In the genomic region with DNA sequence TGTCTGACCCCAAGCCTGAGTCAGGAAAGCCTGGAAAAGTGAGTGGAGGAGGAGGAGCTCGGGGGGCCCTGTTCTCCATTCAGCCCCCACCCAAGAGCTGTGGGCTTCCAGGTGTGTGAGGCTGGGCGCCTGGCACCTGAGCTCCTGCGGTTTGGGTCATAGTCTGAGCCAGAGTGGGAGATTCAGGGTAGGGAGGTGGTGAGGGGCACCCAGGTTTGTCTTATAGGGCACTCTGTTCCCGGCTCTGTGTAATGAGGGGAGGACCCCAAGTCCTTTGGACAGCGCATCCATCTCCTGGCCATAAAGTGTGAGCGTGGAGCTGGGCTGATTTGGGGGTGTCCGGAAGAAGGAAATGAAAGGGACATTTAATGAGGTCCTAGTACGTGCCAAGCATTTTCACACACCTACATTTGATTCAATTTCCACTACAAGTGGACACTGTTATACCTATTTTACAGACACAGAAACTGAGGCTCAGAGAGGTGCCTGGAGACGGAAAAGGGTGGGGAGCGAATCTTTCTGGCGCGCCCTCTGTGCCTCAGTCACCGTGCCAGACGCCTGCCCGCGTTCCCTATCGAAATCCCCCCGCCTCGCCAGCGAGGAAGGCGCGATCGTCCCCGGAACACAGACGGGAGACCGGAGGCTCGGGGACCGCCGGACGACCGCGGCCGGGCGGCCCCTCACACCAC, we compare ENCODE assay signal across 8 cellular contexts. TPM values are rescaled to one million over a fixed set of nuclear protein-coding genes. Genes with fewer than 3 reads are reported as not detected.
DNase-seq lines count a peak whose midpoint lies in the region; ATAC-seq and TF ChIP-seq lines count a peak whose summit lies in the region.

No MANE protein-coding gene starts in this region.

- TF ChIP-seq CTCF in endodermal cell (conservative IDR thresholded peaks at IDR 0.05) (no peak), osteoblast (IDR thresholded peaks at IDR 0.05; ENCODE audit: extremely low read depth, low read depth, low read length) (no peak)

- H3K4me1 ChIP-seq in BLaER1 (peaks cover 34% of the 10 kb centered on the region), NT2/D1 (ENCODE audit: insufficient read depth, insufficient read length) (peaks cover 9% of the 10 kb centered on the region), endodermal cell (ENCODE audit: control insufficient read depth, insufficient read depth, low read length) (no peaks in the 10 kb centered on the region), osteoblast (ENCODE audit: insufficient read depth, low read length) (no peaks in the 10 kb centered on the region)

- no peaks in the 10 kb centered on the region for H3K4me1 Mint-ChIP-seq in endodermal cell

- peak overlapping the region; percentile 76 for H3K4me3 ChIP-seq in BLaER1
- H3K4me3 ChIP-seq in NT2/D1 (ENCODE audit: insufficient read length, low read depth), result peak overlapping the region; percentile 77
- H3K4me3 ChIP-seq in endodermal cell (ENCODE audit: low read length), result peak overlapping the region; percentile 49
- peak overlapping the region; percentile 43 for H3K4me3 ChIP-seq in osteoblast (ENCODE audit: insufficient read depth, low read length)

- H3K27ac ChIP-seq in BLaER1 (peak overlapping the region; percentile 71), endodermal cell (ENCODE audit: low read depth, low read length) (no peak overlapping the region), osteoblast (ENCODE audit: low read depth, low read length) (no peak overlapping the region)

- peak overlapping the region; percentile 48 for H3K4me3 Mint-ChIP-seq in endodermal cell

- no peak for ATAC-seq in activated CD4-positive, CD25-positive, alpha-beta regulatory T cell treated with anti-CD3 and anti-CD28 coated beads, Interleukin-2, amount 50 U/mL, for 24 hours

- H3K79me2 ChIP-seq in osteoblast (ENCODE audit: insufficient read depth, low read length), result no peaks in the 10 kb centered on the region

- no peaks in the 10 kb centered on the region; the same call in 1 of the 2 replicates for H3K27me3 ChIP-seq in BLaER1
- H3K27me3 ChIP-seq in NT2/D1 (ENCODE audit: insufficient read depth, insufficient read length), result peaks cover 27% of the 10 kb centered on the region
- H3K27me3 ChIP-seq in endodermal cell (ENCODE audit: control insufficient read depth, insufficient read depth, low read length, poor library complexity, severe bottlenecking), result peaks cover 61% of the 10 kb centered on the region
- peaks cover 48% of the 10 kb centered on the region for H3K27me3 ChIP-seq in osteoblast (ENCODE audit: insufficient read depth, low read length)

- no peak for DNase-seq in NT2/D1 (ENCODE audit: low read depth, low spot score)
- DNase-seq in endodermal cell, result no peak
- DNase-seq in osteoblast (ENCODE audit: insufficient read length, low spot score, missing footprints), result peak; percentile 75
- no peak for DNase-seq in occipital lobe (lab: John Stamatoyannopoulos, UW)
- DNase-seq in hippocampal formation (lab: John Stamatoyannopoulos, UW), result no peak
- no peak for DNase-seq in RKO (ENCODE audit: low spot score)

- 31 to 54% methylated on average over 6 to 34 of the region's 34 CpGs for WGBS in endodermal cell (ENCODE audit: insufficient coverage in 1 of 2, insufficient read length in 1 of 2), 2 experiments

- no peak overlapping the region for H2AFZ ChIP-seq in osteoblast (ENCODE audit: low read length)

- H3K27me3 Mint-ChIP-seq in endodermal cell (ENCODE audit: insufficient read depth), result peaks cover 72% of the 10 kb centered on the region

- no peaks in the 10 kb centered on the region for H3K9me3 ChIP-seq in BLaER1
- H3K9me3 ChIP-seq in NT2/D1 (ENCODE audit: insufficient read depth, low read length), result no peaks in the 10 kb centered on the region
- no peaks in the 10 kb centered on the region for H3K9me3 ChIP-seq in endodermal cell (ENCODE audit: control insufficient read depth, low read length)
- no peaks in the 10 kb centered on the region for H3K9me3 ChIP-seq in osteoblast (ENCODE audit: low read depth, low read length)

- no peak overlapping the region for H3K27ac Mint-ChIP-seq in endodermal cell

- no peaks in the 10 kb centered on the region for H3K36me3 ChIP-seq in BLaER1
- no peaks in the 10 kb centered on the region for H3K36me3 ChIP-seq in NT2/D1 (ENCODE audit: insufficient read depth, insufficient read length, low read length)
- H3K36me3 ChIP-seq in endodermal cell (ENCODE audit: control insufficient read depth, insufficient read depth, low read length), result no peaks in the 10 kb centered on the region
- no peaks in the 10 kb centered on the region for H3K36me3 ChIP-seq in osteoblast (ENCODE audit: insufficient read depth, low read length)

- peak overlapping the region; percentile 87 for H3K4me2 ChIP-seq in BLaER1
- peak overlapping the region; percentile 32 for H3K4me2 ChIP-seq in osteoblast (ENCODE audit: insufficient read depth, low read length)

- H4K20me1 ChIP-seq in BLaER1 (peaks cover 31% of the 10 kb centered on the region), osteoblast (ENCODE audit: insufficient read depth, low read length) (no peaks in the 10 kb centered on the region)

- H3K9me3 Mint-ChIP-seq in endodermal cell, result no peaks in the 10 kb centered on the region

- H3K9ac ChIP-seq in BLaER1 (peak overlapping the region; percentile 79), NT2/D1 (ENCODE audit: insufficient read length, low read depth) (peak overlapping the region; percentile 89), endodermal cell (ENCODE audit: extremely low read depth, low read length, poor library complexity, severe bottlenecking) (peak overlapping the region; percentile 15)

- no peaks in the 10 kb centered on the region for H3K36me3 Mint-ChIP-seq in endodermal cell (ENCODE audit: low read depth)

RNA-seq across cellular contexts. Expression of a gene that starts 1.2 kb away (rescaled TPM):
- total RNA-seq in endodermal cell, result 1 to 10 TPM; 2.1 to 2.5 TPM
- 3.2 TPM for polyA plus RNA-seq in endodermal cell (2013, experiment 1 of 2)
- polyA plus RNA-seq in endodermal cell (2013, experiment 2 of 2), result 2.6 TPM
- 0.72 and 1.5 TPM in 2 replicates for total RNA-seq in osteoblast
- total RNA-seq in occipital lobe, result 11.5 TPM

RNA-seq across cellular contexts. Expression of a gene that starts 29.4 kb away (rescaled TPM):
- total RNA-seq in endodermal cell (10 to 100 TPM; 12.8 to 28.2 TPM), osteoblast (58.6 and 59.5 TPM in 2 replicates), occipital lobe (33.8 TPM)
- polyA plus RNA-seq in endodermal cell (2013, experiment 1 of 2), result 18.6 TPM
- polyA plus RNA-seq in endodermal cell (2013, experiment 2 of 2), result 18.3 TPM

RNA-seq across cellular contexts. Expression of a gene that starts 48.7 kb away (rescaled TPM):
- total RNA-seq in endodermal cell, result 10 to 100 TPM; 24.8 to 29.8 TPM
- 28.5 TPM for polyA plus RNA-seq in endodermal cell (2013, experiment 1 of 2)
- 25.9 TPM for polyA plus RNA-seq in endodermal cell (2013, experiment 2 of 2)
- 15.9 and 17.0 TPM in 2 replicates for total RNA-seq in osteoblast
- 17.3 TPM for total RNA-seq in occipital lobe

Comparison
In these comparisons a context has a peak if more than half of its experiments do, and no peak if none do; other contexts are left out.
1. H3K9ac ChIP-seq: peak in every context shown above with its lines; median percentile 89 in NT2/D1; 79 in BLaER1; 15 in endodermal cell.